ENCODE assay signal across 12 cellular contexts in the genomic region with DNA sequence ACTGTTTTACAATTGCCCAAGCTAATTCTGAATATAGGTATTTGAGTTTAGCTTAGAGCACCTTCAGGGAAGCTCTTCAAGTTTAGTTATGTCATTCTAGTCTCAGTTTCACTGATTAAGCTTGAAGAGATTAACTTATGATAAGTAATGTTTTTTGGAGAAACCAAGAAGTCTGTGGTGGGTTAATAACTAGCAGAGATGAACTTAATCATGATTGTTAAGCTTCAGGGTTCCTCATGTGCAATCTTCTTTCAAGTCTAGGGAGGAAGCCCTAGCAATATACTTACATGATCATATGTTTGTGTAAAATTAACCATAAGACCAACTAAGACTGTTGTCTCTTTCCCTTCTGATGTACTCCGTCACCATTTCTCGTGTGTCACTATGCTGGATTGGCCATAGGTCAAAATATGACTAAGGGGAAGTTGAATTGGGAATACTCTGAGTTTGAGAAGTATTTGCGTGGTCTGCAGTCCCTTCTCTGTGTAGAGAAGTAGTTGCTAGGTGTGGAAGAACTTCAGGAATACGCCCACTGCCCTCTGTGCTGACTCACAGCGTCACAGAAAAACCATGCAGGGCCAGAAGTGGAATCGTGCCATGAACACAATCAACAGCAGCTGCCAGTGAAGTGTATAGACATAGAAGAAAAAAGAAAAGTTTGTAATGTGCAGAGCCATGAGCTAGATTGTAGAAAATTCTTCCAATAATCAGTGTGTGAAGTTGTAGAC.
DNase-seq lines count a peak whose midpoint lies in the region; ATAC-seq, FAIRE-seq and TF ChIP-seq lines count a peak whose summit lies in the region.
"Had no signal": no experiment of that assay in that cellular context is flagged by ENCODE, and none has a peak within 500 bp of the region (broad histone marks: within the 10 kb centered on the region; RNA-seq: fewer than 3 reads in every experiment).

No MANE protein-coding gene starts in this region.

- TF ChIP-seq POLR2A in GM12892 (IDR thresholded peaks at IDR 0.05; ENCODE audit: low read depth, low read length), result no peak

- peak; percentile 5 for FAIRE-seq in GM12892 (lab: Jason Lieb, UNC)
- FAIRE-seq: GM12891, TTC549 had no signal

- DNase-seq in GM12892 (ENCODE audit: insufficient read length) (no peak), dedifferentiated amniotic fluid mesenchymal stem cell (ENCODE audit: extremely low spot score) (peak; percentile 64), occipital lobe (lab: John Stamatoyannopoulos, UW) (peak; percentile 43), NCI-H345 (lab: John Stamatoyannopoulos, UW) (no peak), NCI-H524 treated with DMSO at 0.1 percent for 48 hours (lab: John Stamatoyannopoulos, UW) (no peak), activated gamma-delta T cell treated with Interleukin-2 at 50 U/mL for 16 hours (no peak)
- DNase-seq: NCI-H1092 treated with DMSO at 0.1 percent for 48 hours, NCI-H446 treated with DMSO at 0.1 percent for 48 hours, psoas muscle had no signal

- peak; percentile 54 for ATAC-seq in HG03432 (IDR thresholded peaks at IDR 0.05; ENCODE audit: unreplicated experiment)
- ATAC-seq: psoas muscle had no signal

Comparison
In these comparisons a context has a peak if more than half of its experiments do, and no peak if none do; other contexts are left out.
1. DNase-seq: peak in dedifferentiated amniotic fluid mesenchymal stem cell (single experiment) and occipital lobe (single experiment); none in GM12892 (single experiment), NCI-H345 (single experiment), NCI-H524 treated with DMSO at 0.1 percent for 48 hours (single experiment) and activated gamma-delta T cell treated with Interleukin-2 at 50 U/mL for 16 hours (single experiment).